ENCODE assay signal across 8 cellular contexts in the genomic region with DNA sequence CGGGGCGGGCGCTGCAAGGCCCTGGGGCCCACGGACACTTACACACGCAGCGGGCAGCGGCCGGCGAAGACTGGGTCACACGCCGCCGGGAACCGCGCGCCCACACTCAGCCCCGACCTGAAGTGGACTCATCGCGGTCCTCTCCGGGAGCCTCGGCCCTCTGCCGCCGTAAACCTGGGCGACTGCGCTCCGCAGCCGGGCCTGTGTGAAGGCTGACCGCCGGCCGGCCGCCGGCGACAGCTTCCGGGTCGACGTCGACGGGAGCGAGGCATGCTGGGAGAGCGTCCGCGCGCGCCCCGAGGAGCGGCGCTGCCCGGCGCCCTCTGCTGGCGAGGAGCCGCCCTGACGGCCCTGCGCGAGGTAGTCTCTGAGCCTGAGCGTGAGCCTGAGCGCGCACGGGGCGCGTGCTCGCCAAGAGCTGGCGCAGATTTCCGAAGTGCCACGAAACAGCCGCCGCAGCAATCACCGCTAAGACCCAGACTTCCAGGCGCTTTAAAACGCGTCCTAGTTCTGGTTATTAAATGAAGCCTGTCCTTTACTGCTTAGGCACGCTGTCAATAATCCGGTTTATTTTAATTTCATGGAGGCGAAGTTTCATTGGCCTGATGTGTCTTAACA. TPM values are rescaled to one million over a fixed set of nuclear protein-coding genes. Genes with fewer than 3 reads are reported as not detected.
DNase-seq lines count a peak whose midpoint lies in the region; ATAC-seq and TF ChIP-seq lines count a peak whose summit lies in the region.

A gene with protein sequence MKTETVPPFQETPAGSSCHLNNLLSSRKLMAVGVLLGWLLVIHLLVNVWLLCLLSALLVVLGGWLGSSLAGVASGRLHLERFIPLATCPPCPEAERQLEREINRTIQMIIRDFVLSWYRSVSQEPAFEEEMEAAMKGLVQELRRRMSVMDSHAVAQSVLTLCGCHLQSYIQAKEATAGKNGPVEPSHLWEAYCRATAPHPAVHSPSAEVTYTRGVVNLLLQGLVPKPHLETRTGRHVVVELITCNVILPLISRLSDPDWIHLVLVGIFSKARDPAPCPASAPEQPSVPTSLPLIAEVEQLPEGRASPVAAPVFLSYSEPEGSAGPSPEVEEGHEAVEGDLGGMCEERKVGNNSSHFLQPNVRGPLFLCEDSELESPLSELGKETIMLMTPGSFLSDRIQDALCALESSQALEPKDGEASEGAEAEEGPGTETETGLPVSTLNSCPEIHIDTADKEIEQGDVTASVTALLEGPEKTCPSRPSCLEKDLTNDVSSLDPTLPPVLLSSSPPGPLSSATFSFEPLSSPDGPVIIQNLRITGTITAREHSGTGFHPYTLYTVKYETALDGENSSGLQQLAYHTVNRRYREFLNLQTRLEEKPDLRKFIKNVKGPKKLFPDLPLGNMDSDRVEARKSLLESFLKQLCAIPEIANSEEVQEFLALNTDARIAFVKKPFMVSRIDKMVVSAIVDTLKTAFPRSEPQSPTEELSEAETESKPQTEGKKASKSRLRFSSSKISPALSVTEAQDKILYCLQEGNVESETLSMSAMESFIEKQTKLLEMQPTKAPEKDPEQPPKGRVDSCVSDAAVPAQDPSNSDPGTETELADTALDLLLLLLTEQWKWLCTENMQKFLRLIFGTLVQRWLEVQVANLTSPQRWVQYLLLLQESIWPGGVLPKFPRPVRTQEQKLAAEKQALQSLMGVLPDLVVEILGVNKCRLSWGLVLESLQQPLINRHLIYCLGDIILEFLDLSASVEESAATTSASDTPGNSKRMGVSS (minus strand): TSS at position 242 of the 618 bp plus-strand sequence. CDS start 540 bp downstream, outside the sequence.

- H3K36me3 Mint-ChIP-seq in activated naive CD4-positive, alpha-beta T cell treated with anti-CD3 and anti-CD28 coated beads for 36 hours (ENCODE audit: low read depth), result peaks cover 38% of the 10 kb centered on the region

- H3K9me3 ChIP-seq in HAP-1, result no peaks in the 10 kb centered on the region
- no peaks in the 10 kb centered on the region for H3K9me3 ChIP-seq in MG63
- H3K9me3 ChIP-seq in gastroesophageal sphincter, result no peaks in the 10 kb centered on the region
- H3K9me3 ChIP-seq in neutrophil, result no peaks in the 10 kb centered on the region

- H3K4me1 ChIP-seq in HAP-1, result peaks cover 10% of the 10 kb centered on the region
- H3K4me1 ChIP-seq in gastroesophageal sphincter, result peaks cover 0 to 50% (median 18%) of the 10 kb centered on the region in 3 donors
- peaks cover 12 to 20% of the 10 kb centered on the region in 2 experiments for H3K4me1 ChIP-seq in neutrophil (ENCODE audit: control insufficient read depth in 1 of 2, insufficient read depth in 1 of 2, low read depth in 1 of 2, low read length in 1 of 2)

- TF ChIP-seq EP300 in gastroesophageal sphincter (IDR thresholded peaks at IDR 0.05), result peak; percentile 9

- CTCF ChIA-PET in activated naive CD4-positive, alpha-beta T cell treated with anti-CD3 and anti-CD28 coated beads for 36 hours (lab: Charles Lee), result interaction anchor here (0.6 to 3.3 kb wide), 11 partner anchors 9 to 484 kb away, joined by 3 to 12 read pairs (median 4); no protein-coding TSS in a partner anchor

- H3K27me3 Mint-ChIP-seq in activated naive CD4-positive, alpha-beta T cell treated with anti-CD3 and anti-CD28 coated beads for 36 hours (ENCODE audit: low read depth), result no peaks in the 10 kb centered on the region

- peak within 1 kb of the TSS; percentile 78 for H3K4me3 Mint-ChIP-seq in activated naive CD4-positive, alpha-beta T cell treated with anti-CD3 and anti-CD28 coated beads for 36 hours

- 0 to 1% methylated on average over 2 to 8 of the region's 72 CpGs for WGBS in gastroesophageal sphincter (ENCODE audit: low coverage in 1 of 2), 2 donors

- peak; percentile 99 for ATAC-seq in gastroesophageal sphincter

- TF ChIP-seq CTCF in gastroesophageal sphincter (IDR thresholded peaks at IDR 0.05), result peak; percentile 83 to 100 (median 96)
- peak; percentile 98 for TF ChIP-seq CTCF in neutrophil (IDR thresholded peaks at IDR 0.05)

- H3K4me1 Mint-ChIP-seq in activated naive CD4-positive, alpha-beta T cell treated with anti-CD3 and anti-CD28 coated beads for 36 hours (ENCODE audit: low read depth), result peaks cover 32% of the 10 kb centered on the region

- peak within 1 kb of the TSS; percentile 25 for H3K4me3 ChIP-seq in HAP-1
- peak within 1 kb of the TSS; percentile 92 for H3K4me3 ChIP-seq in MG63
- peak within 1 kb of the TSS; percentile 81 to 95 for H3K4me3 ChIP-seq in gastroesophageal sphincter
- H3K4me3 ChIP-seq in neutrophil (ENCODE audit: low read depth in 1 of 2, low read length in 1 of 2), result peak within 1 kb of the TSS; percentile 85 to 87

- intact Hi-C loops in activated naive CD4-positive, alpha-beta T cell treated with anti-CD3 and anti-CD28 coated beads for 36 hours (cut with micrococcal nuclease), result loop anchor here (5.0 kb wide), 2 partner anchors 604 to 914 kb away; a partner anchor contains a TSS

- DNase-seq in GM04504 (ENCODE audit: low read depth), result peak; percentile 76
- peak; percentile 27 to 76 for DNase-seq in HAP-1 (ENCODE audit: low spot score in 2 of 2)
- DNase-seq in MG63, result peak; percentile 92
- peak; percentile 71 for DNase-seq in SK-N-DZ (ENCODE audit: low spot score)
- DNase-seq in activated naive CD4-positive, alpha-beta T cell treated with anti-CD3 and anti-CD28 coated beads for 36 hours, result peak; percentile 90
- DNase-seq in substantia nigra (lab: John Stamatoyannopoulos, UW), result peak; percentile 32 to 95 (median 84)

- in situ Hi-C loops in HAP-1 (cut with MboI; ENCODE audit: low sequenced_read_pairs), result no loop called here

- no peaks in the 10 kb centered on the region for H3K36me3 ChIP-seq in HAP-1 (replicated peaks)
- peaks cover 37% of the 10 kb centered on the region for H3K36me3 ChIP-seq in MG63
- peaks cover 0 to 33% of the 10 kb centered on the region in 2 donors for H3K36me3 ChIP-seq in gastroesophageal sphincter
- peaks cover 37% of the 10 kb centered on the region for H3K36me3 ChIP-seq in neutrophil

- H3K27me3 ChIP-seq in HAP-1 (ENCODE audit: low read depth), result no peaks in the 10 kb centered on the region
- no peaks in the 10 kb centered on the region for H3K27me3 ChIP-seq in MG63
- no peaks in the 10 kb centered on the region for H3K27me3 ChIP-seq in gastroesophageal sphincter
- peaks cover 35% of the 10 kb centered on the region for H3K27me3 ChIP-seq in neutrophil

- H3K27ac Mint-ChIP-seq in activated naive CD4-positive, alpha-beta T cell treated with anti-CD3 and anti-CD28 coated beads for 36 hours, result peak within 1 kb of the TSS; percentile 57

- H3K9me3 Mint-ChIP-seq in activated naive CD4-positive, alpha-beta T cell treated with anti-CD3 and anti-CD28 coated beads for 36 hours, result peaks cover 15% of the 10 kb centered on the region

- H3K27ac ChIP-seq in gastroesophageal sphincter, result peak within 1 kb of the TSS; percentile 89 to 98 (median 92)
- peak within 1 kb of the TSS; percentile 89 for H3K27ac ChIP-seq in neutrophil
- peak within 1 kb of the TSS; percentile 79 for H3K27ac ChIP-seq in substantia nigra (ENCODE audit: low read depth, low read length, poor library complexity, severe bottlenecking)

- TF ChIP-seq POLR2A in gastroesophageal sphincter (IDR thresholded peaks at IDR 0.05), result peak; percentile 93 to 94

RNA-seq across cellular contexts. Expression of the gene that starts here (rescaled TPM):
- 10.5 and 22.2 TPM in 2 replicates for total RNA-seq in MG63 (2014; rRNA removed; shearing (Covaris generic); ENCODE audit: low replicate concordance)
- 20.1 and 20.2 TPM in 2 replicates for polyA plus RNA-seq in SK-N-DZ (2014; cell fraction: cytosol; rRNA removed)
- polyA plus RNA-seq in SK-N-DZ (2014; cell fraction: nucleus; rRNA removed), result 9.2 and 17.0 TPM in 2 replicates
- 10 to 100 TPM; 18.0 to 21.6 TPM for total RNA-seq in activated naive CD4-positive, alpha-beta T cell treated with anti-CD3 and anti-CD28 coated beads for 36 hours
- 100 to 1,000 TPM; 110 to 131 (median 119) TPM for total RNA-seq in gastroesophageal sphincter

Comparison
In these comparisons a context has a peak if more than half of its experiments do, and no peak if none do; other contexts are left out.
1. Peak in every context shown above with its lines: DNase-seq, ATAC-seq, H3K4me3 ChIP-seq and H3K27ac ChIP-seq.
2. H3K4me3 ChIP-seq: peak in every context shown above with its lines; median percentile 92 in MG63; 88 in gastroesophageal sphincter; 86 in neutrophil; 25 in HAP-1.